In the genomic region with DNA sequence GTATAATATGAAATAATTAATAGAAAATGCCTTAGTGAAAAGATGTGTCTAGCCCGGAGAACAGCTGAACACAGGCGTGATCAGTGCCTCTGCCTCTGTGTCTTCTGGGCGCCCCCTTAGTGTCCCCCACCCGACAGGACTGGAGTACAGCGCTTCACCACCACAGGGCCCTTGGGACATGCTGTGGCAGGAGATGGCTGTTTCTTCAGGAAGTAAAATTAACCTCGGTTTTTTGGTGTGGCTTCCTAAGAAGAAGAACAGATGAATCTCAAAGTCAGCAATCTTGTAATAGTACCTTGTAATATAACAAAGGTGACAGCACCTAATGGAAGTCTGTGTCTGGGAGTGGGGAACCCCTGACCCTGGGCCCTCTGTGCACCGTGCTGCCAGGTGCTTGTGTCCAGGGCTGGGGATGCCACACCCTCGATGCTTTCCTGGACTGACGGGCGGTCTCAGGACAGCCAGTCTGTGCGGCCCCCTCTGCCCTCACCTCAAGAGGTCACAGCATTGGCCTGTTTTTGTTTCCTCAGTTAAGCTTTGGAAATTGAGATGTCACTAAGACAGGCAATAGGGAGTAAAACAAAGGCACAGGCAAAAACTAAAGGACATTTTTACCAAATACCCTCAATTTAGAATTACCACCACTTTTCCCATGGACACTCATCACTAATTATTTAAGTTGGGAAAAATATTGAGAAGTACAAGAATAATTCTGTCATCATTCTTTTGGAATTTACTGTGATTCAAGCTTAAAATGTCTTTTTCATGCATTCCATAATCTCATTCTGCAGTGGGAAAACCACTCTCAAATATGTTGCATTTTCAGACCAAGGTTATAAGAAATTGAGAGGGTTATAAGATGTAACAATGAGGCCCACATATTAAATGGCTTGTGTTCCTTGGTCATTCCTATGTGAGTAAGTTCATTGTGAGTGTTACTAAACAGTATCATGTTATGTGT, we compare ENCODE assay signal across 12 cellular contexts.
DNase-seq lines count a peak whose midpoint lies in the region; ATAC-seq and TF ChIP-seq lines count a peak whose summit lies in the region.
"Had no signal": no experiment of that assay in that cellular context is flagged by ENCODE, and none has a peak within 500 bp of the region (broad histone marks: within the 10 kb centered on the region; RNA-seq: fewer than 3 reads in every experiment).

No MANE protein-coding gene starts in this region.

- H3K9ac ChIP-seq in colonic mucosa (ENCODE audit: low read depth in 2 of 2, low read length in 2 of 2) = no peak overlapping the region
- peak overlapping the region; percentile 83 for H3K9ac ChIP-seq in skeletal muscle satellite cell (ENCODE audit: low read depth, low read length)

- H3K4me1 ChIP-seq in colonic mucosa (no peaks in the 10 kb centered on the region), skeletal muscle satellite cell (ENCODE audit: control insufficient read depth, insufficient read depth, low read length) (peaks cover 67% of the 10 kb centered on the region), A673 (ENCODE audit: insufficient read depth, low read length, poor library complexity, severe bottlenecking) (peaks cover 32% of the 10 kb centered on the region)
- H3K4me1 ChIP-seq: thyroid gland had no signal

- H3K9me3 ChIP-seq in colonic mucosa (no peaks in the 10 kb centered on the region), skeletal muscle satellite cell (replicated peaks; ENCODE audit: low read length) (no peaks in the 10 kb centered on the region), A673 (ENCODE audit: low read depth, low read length, poor library complexity, severe bottlenecking) (no peaks in the 10 kb centered on the region)
- H3K9me3 ChIP-seq: ovary, thyroid gland had no signal

- intact Hi-C loops in colonic mucosa (cut with DNase I) (no loop called here), A673 (cut with micrococcal nuclease; ENCODE audit: unreplicated experiment) (no loop called here)

- H3K4me3 ChIP-seq in colonic mucosa (no peak overlapping the region), skeletal muscle satellite cell (ENCODE audit: low read length) (peak overlapping the region; percentile 58), A673 (ENCODE audit: low read depth, low read length, poor library complexity, severe bottlenecking) (no peak overlapping the region)
- H3K4me3 ChIP-seq: ovary, thyroid gland had no signal

- POLR2A ChIA-PET in A673 (lab: Charles Lee; ENCODE audit: low non-redundant PET) = interaction anchor here (0.6 kb wide), 1 partner anchor 48 kb away, joined by 3 read pairs; no protein-coding TSS in a partner anchor

- peak; percentile 55 for DNase-seq in activated CD8-positive, alpha-beta memory T cell treated with anti-CD3 and anti-CD28 coated beads for 24 hours
- no peak for DNase-seq in activated CD8-positive, alpha-beta memory T cell treated with anti-CD3 and anti-CD28 coated beads, Interleukin-2, amount 50 U/mL, for 4 hours
- DNase-seq in NOMO-1 treated with dmso at 0.1 percent for 144 hours (lab: John Stamatoyannopoulos, UW; ENCODE audit: unreplicated experiment) = peak; percentile 43
- peak; percentile 14 for DNase-seq in colonic mucosa
- no peak for DNase-seq in A673 (ENCODE audit: low spot score)
- DNase-seq in HK-2 (ENCODE audit: unreplicated experiment) = no peak
- DNase-seq: activated CD4-positive, alpha-beta T cell treated with anti-CD3 and anti-CD28 coated beads for 48 hours; NCI-H2081 treated with DMSO at 0.1 percent for 48 hours; ovary; thyroid gland had no signal

- CTCF ChIA-PET in A673 (lab: Charles Lee) = interaction anchor here (1.0 kb wide), 1 partner anchor 136 kb away, joined by 3 read pairs; no protein-coding TSS in a partner anchor

- ATAC-seq in HG03439 (IDR thresholded peaks at IDR 0.05; ENCODE audit: unreplicated experiment) = no peak

- TF ChIP-seq CTCF in colonic mucosa (IDR thresholded peaks at IDR 0.05) (no peak), A673 (conservative IDR thresholded peaks at IDR 0.05; ENCODE audit: low read depth, low read length) (no peak)

- H3K27ac ChIP-seq in colonic mucosa (no peak overlapping the region), A673 (ENCODE audit: low read depth, low read length, poor library complexity, severe bottlenecking) (no peak overlapping the region)
- H3K27ac ChIP-seq: ovary, thyroid gland had no signal

- H3K27me3 ChIP-seq in colonic mucosa = no peaks in the 10 kb centered on the region
- H3K27me3 ChIP-seq in skeletal muscle satellite cell (ENCODE audit: control insufficient read depth, insufficient read depth, low read length) = no peaks in the 10 kb centered on the region
- H3K27me3 ChIP-seq in A673 (replicated peaks; ENCODE audit: insufficient read depth, low read depth, low read length, poor library complexity) = no peaks in the 10 kb centered on the region
- H3K27me3 ChIP-seq: ovary, thyroid gland had no signal

- BruUV-seq in A673 (replicated peaks; lab: Mats Ljungman, UMichigan) = no TSS peak

- H3K4me2 ChIP-seq in skeletal muscle satellite cell (ENCODE audit: low read length) = peak overlapping the region; percentile 73

- H3K36me3 ChIP-seq in colonic mucosa (no peaks in the 10 kb centered on the region), skeletal muscle satellite cell (ENCODE audit: insufficient read depth, low read length) (peaks cover 21% of the 10 kb centered on the region), A673 (ENCODE audit: insufficient read depth, low read length, poor library complexity, severe bottlenecking) (no peaks in the 10 kb centered on the region)
- H3K36me3 ChIP-seq: ovary, thyroid gland had no signal

Comparison
In these comparisons a context has a peak if more than half of its experiments do, and no peak if none do; other contexts are left out.
1. DNase-seq: peak in activated CD8-positive, alpha-beta memory T cell treated with anti-CD3 and anti-CD28 coated beads for 24 hours (single experiment), NOMO-1 treated with dmso at 0.1 percent for 144 hours (single experiment) and colonic mucosa (single experiment); none in activated CD8-positive, alpha-beta memory T cell treated with anti-CD3 and anti-CD28 coated beads, Interleukin-2, amount 50 U/mL, for 4 hours (single experiment), A673 (single experiment) and HK-2 (single experiment).